In genomic region chr15:63473007-63473748, GRCh38 we compare ENCODE assay signal across 10 cellular contexts. TPM values are rescaled to one million over a fixed set of nuclear protein-coding genes. Genes with fewer than 3 reads are reported as not detected.
A peak's percentile ranks its signal among the peaks of the same experiment; 100 is the strongest.
DNase-seq lines count a peak whose midpoint lies in the region; ATAC-seq and TF ChIP-seq lines count a peak whose summit lies in the region.
"Had no signal": no experiment of that assay in that cellular context is flagged by ENCODE, and none has a peak within 500 bp of the region (broad histone marks: within the 10 kb centered on the region; RNA-seq: fewer than 3 reads in every experiment).

No MANE protein-coding gene starts in this region.

- H3K4me1 ChIP-seq in OCI-LY1 (ENCODE audit: insufficient read depth, low read length, severe bottlenecking): peaks cover 66% of the 10 kb centered on the region
- peaks cover under 1 to 34% of the 10 kb centered on the region in 2 donors for H3K4me1 ChIP-seq in naive thymus-derived CD4-positive, alpha-beta T cell (ENCODE audit: control insufficient read depth in 2 of 2, insufficient read depth in 2 of 2, low read length in 2 of 2)
- peaks cover 33% of the 10 kb centered on the region for H3K4me1 ChIP-seq in mucosa of descending colon (ENCODE audit: low read depth)

- H3K4me2 ChIP-seq in OCI-LY1 (ENCODE audit: low read length): peak overlapping the region; percentile 54; the same call in 1 of the 2 replicates

- no peaks in the 10 kb centered on the region for H3K27me3 Mint-ChIP-seq in naive thymus-derived CD4-positive, alpha-beta T cell

- peak overlapping the region in 6 of 10 donors; percentile 5 to 72 (median 57) for H3K4me3 Mint-ChIP-seq in naive thymus-derived CD4-positive, alpha-beta T cell
- H3K4me3 Mint-ChIP-seq: neural crest cell had no signal

- no peaks in the 10 kb centered on the region for H3K9me3 ChIP-seq in OCI-LY1 (ENCODE audit: low read length)
- no peaks in the 10 kb centered on the region for H3K9me3 ChIP-seq in naive thymus-derived CD4-positive, alpha-beta T cell (ENCODE audit: control insufficient read depth in 2 of 3, low read length in 3 of 3)
- no peaks in the 10 kb centered on the region for H3K9me3 ChIP-seq in mucosa of descending colon

- H3K36me3 ChIP-seq in OCI-LY1 (ENCODE audit: insufficient read depth, low read length) (no peaks in the 10 kb centered on the region), H7 (replicated peaks; ENCODE audit: control insufficient read depth, insufficient read depth, low read length) (no peaks in the 10 kb centered on the region), mucosa of descending colon (ENCODE audit: low read depth) (no peaks in the 10 kb centered on the region)
- H3K36me3 ChIP-seq in naive thymus-derived CD4-positive, alpha-beta T cell (ENCODE audit: control insufficient read depth in 2 of 3, insufficient read depth in 3 of 3, low read length in 3 of 3): no peaks in the 10 kb centered on the region

- peak overlapping the region in 8 of 9 donors; percentile 86 to 98 (median 96) for H3K27ac Mint-ChIP-seq in naive thymus-derived CD4-positive, alpha-beta T cell

- H3K4me1 Mint-ChIP-seq in naive thymus-derived CD4-positive, alpha-beta T cell: peaks cover 28 to 70% (median 61%) of the 10 kb centered on the region in 7 donors

- peaks cover 0 to 2% (median 0%) of the 10 kb centered on the region in 11 donors for H3K9me3 Mint-ChIP-seq in naive thymus-derived CD4-positive, alpha-beta T cell

- H3K27me3 ChIP-seq in OCI-LY1 (ENCODE audit: insufficient read depth, low read length) (no peaks in the 10 kb centered on the region), H7 (ENCODE audit: control insufficient read depth, insufficient read depth, low read length) (no peaks in the 10 kb centered on the region)
- H3K27me3 ChIP-seq in naive thymus-derived CD4-positive, alpha-beta T cell (ENCODE audit: control insufficient read depth in 2 of 2, insufficient read depth in 2 of 2, low read length in 2 of 2): no peaks in the 10 kb centered on the region

- H3K4me3 ChIP-seq in OCI-LY1 (ENCODE audit: low read depth, low read length, poor library complexity, severe bottlenecking) (no peak overlapping the region), H7 (ENCODE audit: insufficient read depth, low read depth, low read length) (no peak overlapping the region), mucosa of descending colon (no peak overlapping the region)
- H3K4me3 ChIP-seq in naive thymus-derived CD4-positive, alpha-beta T cell (ENCODE audit: low read length): no peak overlapping the region

- H3K9ac ChIP-seq in OCI-LY1 (ENCODE audit: low read length): peak overlapping the region; percentile 53; the same call in 1 of the 2 replicates

- TF ChIP-seq CTCF in OCI-LY1 (IDR thresholded peaks at IDR 0.05; ENCODE audit: low read length) (no peak), mucosa of descending colon (IDR thresholded peaks at IDR 0.05) (no peak)

- no peaks in the 10 kb centered on the region for H3K79me2 ChIP-seq in OCI-LY1 (ENCODE audit: insufficient read depth, low read length)

- H3K36me3 Mint-ChIP-seq in naive thymus-derived CD4-positive, alpha-beta T cell: no peaks in the 10 kb centered on the region

- no peak for TF ChIP-seq POLR2A in erythroblast (IDR thresholded peaks at IDR 0.05; ENCODE audit: low read length)

- POLR2A ChIA-PET in naive thymus-derived CD4-positive, alpha-beta T cell (lab: Charles Lee): interaction anchor here (0.9 to 16.5 kb wide), 5 partner anchors 9 to 31 kb away, joined by 3 to 392 read pairs (median 4); partner anchors contain the start of gene USP3

- H4K20me1 ChIP-seq in OCI-LY1 (ENCODE audit: insufficient read depth, low read length): no peaks in the 10 kb centered on the region

- no peak overlapping the region for H2AFZ ChIP-seq in OCI-LY1 (ENCODE audit: low read length)

- ATAC-seq in GM18520 (IDR thresholded peaks at IDR 0.05; ENCODE audit: unreplicated experiment) (peak; percentile 37), HG02610 (IDR thresholded peaks at IDR 0.05; ENCODE audit: unreplicated experiment) (peak; percentile 40), mucosa of descending colon (no peak)
- peak; percentile 68 for ATAC-seq in naive thymus-derived CD4-positive, alpha-beta T cell

- 0 out of 2 replicates have a peak, but pooled peaks cover 4% of the 10 kb centered on the region for H3F3A ChIP-seq in OCI-LY1 (ENCODE audit: insufficient read depth, low read length)

- CTCF ChIA-PET in naive thymus-derived CD4-positive, alpha-beta T cell (lab: Charles Lee): interaction anchor here (0.7 to 2.5 kb wide), 4 partner anchors 12 to 32 kb away, joined by 3 to 10 read pairs (median 4); no protein-coding TSS in a partner anchor

- DNase-seq in naive thymus-derived CD4-positive, alpha-beta T cell: peak in 4 of 9 donors; percentile 34 to 52 (median 44)
- DNase-seq in NCI-H446 treated with DMSO at 0.1 percent for 48 hours (lab: John Stamatoyannopoulos, UW): no peak
- DNase-seq in H7: no peak
- no peak for DNase-seq in mucosa of descending colon
- no peak for DNase-seq in erythroblast (lab: John Stamatoyannopoulos, UW)
- DNase-seq: NCI-H1694 had no signal

- H3K9me2 ChIP-seq in OCI-LY1 (ENCODE audit: low read depth, low read length): no peaks in the 10 kb centered on the region

- intact Hi-C loops in naive thymus-derived CD4-positive, alpha-beta T cell (cut with micrococcal nuclease): no loop called here
- intact Hi-C loops in mucosa of descending colon (cut with DNase I, micrococcal nuclease): no loop called here

- peak overlapping the region; percentile 97 for H3K27ac ChIP-seq in OCI-LY1 (ENCODE audit: low read depth, low read length, poor library complexity, severe bottlenecking)
- H3K27ac ChIP-seq in naive thymus-derived CD4-positive, alpha-beta T cell (ENCODE audit: low read depth, low read length): peak overlapping the region; percentile 50

RNA-seq across cellular contexts. Expression of gene USP3, which starts 31.2 kb away (rescaled TPM):
- total RNA-seq in naive thymus-derived CD4-positive, alpha-beta T cell: 100 to 1,000 TPM in 4 of 5 experiments, 10 to 100 TPM in 1; 64.2 to 288 (median 155) TPM
- 10 to 100 TPM; 53.3 to 62.8 TPM for polyA plus RNA-seq in naive thymus-derived CD4-positive, alpha-beta T cell
- 30.0 and 50.8 TPM in 2 replicates for total RNA-seq in H7 (2014; rRNA removed; shearing (Covaris generic))
- 100 to 1,000 TPM in 1 of 3 donors, 10 to 100 TPM in 2; 65.6 to 101 (median 67.3) TPM for total RNA-seq in mucosa of descending colon
